8 cellular contexts compared by ENCODE assay signal in genomic region chr15:92521624-92522008, GRCh38.
A peak's percentile ranks its signal among the peaks of the same experiment; 100 is the strongest.
DNase-seq lines count a peak whose midpoint lies in the region; ATAC-seq and TF ChIP-seq lines count a peak whose summit lies in the region.

No MANE protein-coding gene starts in this region.

- POLR2A ChIA-PET in activated CD4-positive, alpha-beta memory T cell treated with anti-CD3 and anti-CD28 coated beads, Interleukin-2, amount 10 ng/mL, durations not matched to agents 7 days and 5 days (lab: Charles Lee), result interaction anchor here (1.1 kb wide), 1 partner anchor 193 kb away, joined by 3 read pairs; no protein-coding TSS in a partner anchor

- H3K36me3 Mint-ChIP-seq in Calu3 (ENCODE audit: insufficient read depth, unreplicated experiment), result no peaks in the 10 kb centered on the region
- H3K36me3 Mint-ChIP-seq in activated CD4-positive, alpha-beta memory T cell treated with anti-CD3 and anti-CD28 coated beads, Interleukin-2, amount 10 ng/mL, durations not matched to agents 7 days and 5 days (ENCODE audit: low read depth), result no peaks in the 10 kb centered on the region

- ATAC-seq in GM19351 (IDR thresholded peaks at IDR 0.05; ENCODE audit: unreplicated experiment) (peak; percentile 98), HG03342 (IDR thresholded peaks at IDR 0.05; ENCODE audit: unreplicated experiment) (peak; percentile 91)
- peak; percentile 57 for ATAC-seq in stimulated activated naive CD8-positive, alpha-beta T cell treated with anti-CD3 and anti-CD28 coated beads, Interleukin-15, Interleukin-2, amounts not matched to agents 100 U/mL and 50 U/mL, for 24 hours

- TF ChIP-seq CTCF in Calu3 (IDR thresholded peaks at IDR 0.05; ENCODE audit: unreplicated experiment), result peak; percentile 62

- CTCF ChIA-PET in Calu3 (lab: Charles Lee), result interaction anchor here (0.6 to 3.4 kb wide), 11 partner anchors 13 to 197 kb away, joined by 3 to 60 read pairs (median 3); no protein-coding TSS in a partner anchor
- CTCF ChIA-PET in activated CD4-positive, alpha-beta memory T cell treated with anti-CD3 and anti-CD28 coated beads, Interleukin-2, amount 10 ng/mL, durations not matched to agents 7 days and 5 days (lab: Charles Lee), result interaction anchor here (0.6 to 4.2 kb wide), 5 partner anchors 33 to 1598 kb away, joined by 3 to 45 read pairs (median 4); no protein-coding TSS in a partner anchor

- intact Hi-C loops in Calu3 (cut with micrococcal nuclease; ENCODE audit: unreplicated experiment), result loop anchor here (1.0 to 5.0 kb wide), 3 partner anchors 81 to 194 kb away; no protein-coding TSS in a partner anchor

- H3K9me3 Mint-ChIP-seq in Calu3 (ENCODE audit: low read depth, unreplicated experiment), result no peaks in the 10 kb centered on the region
- no peaks in the 10 kb centered on the region for H3K9me3 Mint-ChIP-seq in activated CD4-positive, alpha-beta memory T cell treated with anti-CD3 and anti-CD28 coated beads, Interleukin-2, amount 10 ng/mL, durations not matched to agents 7 days and 5 days

- no TSS peak for BruUV-seq in Calu3 (replicated peaks; lab: Mats Ljungman, UMichigan)

- H3K4me3 Mint-ChIP-seq in Calu3 (ENCODE audit: low read depth, unreplicated experiment), result no peak overlapping the region
- no peak overlapping the region for H3K4me3 Mint-ChIP-seq in activated CD4-positive, alpha-beta memory T cell treated with anti-CD3 and anti-CD28 coated beads, Interleukin-2, amount 10 ng/mL, durations not matched to agents 7 days and 5 days

- no peak overlapping the region for H3K27ac Mint-ChIP-seq in Calu3 (ENCODE audit: unreplicated experiment)
- no peak overlapping the region for H3K27ac Mint-ChIP-seq in activated CD4-positive, alpha-beta memory T cell treated with anti-CD3 and anti-CD28 coated beads, Interleukin-2, amount 10 ng/mL, durations not matched to agents 7 days and 5 days

- peaks cover 30% of the 10 kb centered on the region for H3K27me3 Mint-ChIP-seq in Calu3 (ENCODE audit: unreplicated experiment)
- peaks cover 2% of the 10 kb centered on the region for H3K27me3 Mint-ChIP-seq in activated CD4-positive, alpha-beta memory T cell treated with anti-CD3 and anti-CD28 coated beads, Interleukin-2, amount 10 ng/mL, durations not matched to agents 7 days and 5 days

- DNase-seq in Calu3 (peak; percentile 82), NCI-H446 treated with DMSO at 0.1 percent for 48 hours (lab: John Stamatoyannopoulos, UW) (peak; percentile 3), epithelial cell of prostate (ENCODE audit: low read depth, low spot score) (peak; percentile 18), myocyte (ENCODE audit: low read depth) (peak; percentile 94)
- peak; percentile 59 for DNase-seq in activated CD4-positive, alpha-beta memory T cell treated with anti-CD3 and anti-CD28 coated beads, Interleukin-2, amount 10 ng/mL, durations not matched to agents 7 days and 5 days
- DNase-seq in stimulated activated naive CD8-positive, alpha-beta T cell treated with anti-CD3 and anti-CD28 coated beads, Interleukin-15, Interleukin-2, amounts not matched to agents 100 U/mL and 50 U/mL, for 24 hours, result peak; percentile 41

- H3K4me1 Mint-ChIP-seq in Calu3 (ENCODE audit: low read depth, unreplicated experiment), result peaks cover 8% of the 10 kb centered on the region
- H3K4me1 Mint-ChIP-seq in activated CD4-positive, alpha-beta memory T cell treated with anti-CD3 and anti-CD28 coated beads, Interleukin-2, amount 10 ng/mL, durations not matched to agents 7 days and 5 days, result peaks cover 7% of the 10 kb centered on the region

- no peak overlapping the region for H3K27ac ChIP-seq in epithelial cell of prostate

Comparison
In these comparisons a context has a peak if more than half of its experiments do, and no peak if none do; other contexts are left out.
1. DNase-seq: peak in every context shown above with its lines; median percentile 94 in myocyte; 82 in Calu3; 59 in activated CD4-positive, alpha-beta memory T cell treated with anti-CD3 and anti-CD28 coated beads, Interleukin-2, amount 10 ng/mL, durations not matched to agents 7 days and 5 days; 41 in stimulated activated naive CD8-positive, alpha-beta T cell treated with anti-CD3 and anti-CD28 coated beads, Interleukin-15, Interleukin-2, amounts not matched to agents 100 U/mL and 50 U/mL, for 24 hours; 18 in epithelial cell of prostate; 3 in NCI-H446 treated with DMSO at 0.1 percent for 48 hours.